In the genomic region with DNA sequence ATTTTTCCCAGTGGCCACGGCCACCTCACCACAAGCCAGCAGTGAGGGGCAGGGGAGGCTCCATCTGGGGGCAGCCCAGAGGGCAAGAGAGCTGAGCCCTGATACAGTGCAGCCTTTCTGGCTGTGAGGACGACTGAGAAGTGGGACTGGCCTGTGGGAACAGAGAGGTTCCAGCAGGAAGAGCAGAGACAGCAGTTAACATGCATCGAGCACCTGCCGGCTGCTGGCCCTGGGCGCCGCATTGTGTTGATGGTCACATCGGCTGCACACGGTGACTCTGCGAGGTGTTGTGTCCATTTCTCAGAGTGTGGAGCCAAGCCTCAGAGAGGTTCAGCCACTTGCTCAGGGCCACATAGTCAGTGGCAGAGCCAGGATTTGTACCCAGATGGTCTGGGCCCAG, we compare ENCODE assay signal across 14 cellular contexts. TPM values are rescaled to one million over a fixed set of nuclear protein-coding genes. Genes with fewer than 3 reads are reported as not detected.
A peak's percentile ranks its signal among the peaks of the same experiment; 100 is the strongest.
DNase-seq lines count a peak whose midpoint lies in the region; ATAC-seq and TF ChIP-seq lines count a peak whose summit lies in the region.
"Had no signal": no experiment of that assay in that cellular context is flagged by ENCODE, and none has a peak within 500 bp of the region (broad histone marks: within the 10 kb centered on the region; RNA-seq: fewer than 3 reads in every experiment).

No MANE protein-coding gene starts in this region.

- TF ChIP-seq CTCF in natural killer cell (IDR thresholded peaks at IDR 0.05) (no peak), osteocyte (IDR thresholded peaks at IDR 0.05) (no peak), thyroid gland (IDR thresholded peaks at IDR 0.05) (no peak)

- intact Hi-C loops in natural killer cell (cut with micrococcal nuclease) (no loop called here), thyroid gland (cut with DNase I) (loop anchor here (10.0 kb wide), 2 partner anchors 91 to 201 kb away; partner anchors contain the start of gene COX4I2)

- H3K27ac ChIP-seq in BLaER1: peak overlapping the region; percentile 70; the same call in 1 of the 2 replicates
- no peak overlapping the region for H3K27ac ChIP-seq in thyroid gland
- H3K27ac ChIP-seq: skin epidermis had no signal

- H3K4me1 Mint-ChIP-seq in natural killer cell (peaks cover 23 to 28% of the 10 kb centered on the region in 2 donors), osteocyte (ENCODE audit: unreplicated experiment) (peaks cover 5% of the 10 kb centered on the region)
- H3K4me1 Mint-ChIP-seq in T-helper 2 cell treated with Interferon-gamma antibody and Interleukin-4, amounts not matched to agents 5 μg/mL and 100 μg/mL, for 36 hours (ENCODE audit: low read depth): peaks cover 15% of the 10 kb centered on the region

- H3K4me3 Mint-ChIP-seq in natural killer cell: peak overlapping the region; percentile 47
- H3K4me3 Mint-ChIP-seq in osteocyte (ENCODE audit: unreplicated experiment): no peak overlapping the region
- H3K4me3 Mint-ChIP-seq in T-helper 2 cell treated with Interferon-gamma antibody and Interleukin-4, amounts not matched to agents 5 μg/mL and 100 μg/mL, for 36 hours: no peak overlapping the region
- H3K4me3 Mint-ChIP-seq: stimulated activated naive CD8-positive, alpha-beta T cell treated with anti-CD3 and anti-CD28 coated beads, Interleukin-15, Interleukin-2, amounts not matched to agents 100 ng/mL and 50 ng/mL, for 24 hours had no signal

- no peak for TF ChIP-seq POLR2A in thyroid gland (IDR thresholded peaks at IDR 0.05)

- peak overlapping the region; percentile 69 for H3K4me2 ChIP-seq in BLaER1

- ATAC-seq in HG02759 (IDR thresholded peaks at IDR 0.05; ENCODE audit: unreplicated experiment) (peak; percentile 18), natural killer cell (no peak)

- peak overlapping the region; percentile 0; the same call in 1 of the 2 replicates for H3K9ac ChIP-seq in BLaER1

- DNase-seq in SHP77 treated with DMSO at 0.1 percent for 48 hours (lab: John Stamatoyannopoulos, UW) (peak; percentile 52), natural killer cell (no peak), osteocyte (ENCODE audit: extremely low spot score, unreplicated experiment) (no peak), thyroid gland (no peak), mesenteric fat pad (ENCODE audit: low spot score) (no peak)
- no peak for DNase-seq in T-helper 2 cell treated with Interferon-gamma antibody and Interleukin-4, amounts not matched to agents 5 μg/mL and 100 μg/mL, for 36 hours (ENCODE audit: low spot score)
- DNase-seq: effector CD4-positive, alpha-beta T cell; NCI-H1436; NCI-H2227 treated with DMSO at 0.1 percent for 48 hours had no signal

- H3K9me3 ChIP-seq in BLaER1 (no peaks in the 10 kb centered on the region), thyroid gland (no peaks in the 10 kb centered on the region)
- H3K9me3 ChIP-seq: breast epithelium had no signal

- H3K27me3 ChIP-seq in BLaER1 (no peaks in the 10 kb centered on the region), thyroid gland (no peaks in the 10 kb centered on the region)
- H3K27me3 ChIP-seq: breast epithelium had no signal

- H3K4me3 ChIP-seq in BLaER1 (no peak overlapping the region), thyroid gland (replicated peaks in 1 of 3) (no peak overlapping the region)
- H3K4me3 ChIP-seq: breast epithelium, skin epidermis had no signal

- no peaks in the 10 kb centered on the region for H3K9me3 Mint-ChIP-seq in natural killer cell
- H3K9me3 Mint-ChIP-seq in osteocyte (ENCODE audit: unreplicated experiment): no peaks in the 10 kb centered on the region
- H3K9me3 Mint-ChIP-seq in T-helper 2 cell treated with Interferon-gamma antibody and Interleukin-4, amounts not matched to agents 5 μg/mL and 100 μg/mL, for 36 hours: no peaks in the 10 kb centered on the region
- H3K9me3 Mint-ChIP-seq: stimulated activated naive CD8-positive, alpha-beta T cell treated with anti-CD3 and anti-CD28 coated beads, Interleukin-15, Interleukin-2, amounts not matched to agents 100 ng/mL and 50 ng/mL, for 24 hours had no signal

- no peaks in the 10 kb centered on the region for H3K36me3 Mint-ChIP-seq in natural killer cell
- no peaks in the 10 kb centered on the region for H3K36me3 Mint-ChIP-seq in osteocyte (ENCODE audit: unreplicated experiment)
- H3K36me3 Mint-ChIP-seq in T-helper 2 cell treated with Interferon-gamma antibody and Interleukin-4, amounts not matched to agents 5 μg/mL and 100 μg/mL, for 36 hours (ENCODE audit: low read depth): no peaks in the 10 kb centered on the region

- H3K36me3 ChIP-seq in BLaER1 (no peaks in the 10 kb centered on the region), thyroid gland (no peaks in the 10 kb centered on the region)
- H3K36me3 ChIP-seq: breast epithelium had no signal

- peaks cover 65% of the 10 kb centered on the region for H3K4me1 ChIP-seq in BLaER1
- peaks cover 0 to 32% of the 10 kb centered on the region in 2 donors for H3K4me1 ChIP-seq in thyroid gland

- peaks cover 24% of the 10 kb centered on the region; the same call in 1 of the 2 replicates for H4K20me1 ChIP-seq in BLaER1

- H3K27me3 Mint-ChIP-seq in natural killer cell (ENCODE audit: low read depth in 2 of 2) (peaks cover 0 to 5% of the 10 kb centered on the region in 2 donors), osteocyte (ENCODE audit: unreplicated experiment) (no peaks in the 10 kb centered on the region)
- H3K27me3 Mint-ChIP-seq in T-helper 2 cell treated with Interferon-gamma antibody and Interleukin-4, amounts not matched to agents 5 μg/mL and 100 μg/mL, for 36 hours (ENCODE audit: low read depth): no peaks in the 10 kb centered on the region
- H3K27me3 Mint-ChIP-seq: stimulated activated naive CD8-positive, alpha-beta T cell treated with anti-CD3 and anti-CD28 coated beads, Interleukin-15, Interleukin-2, amounts not matched to agents 100 ng/mL and 50 ng/mL, for 24 hours had no signal

- WGBS in thyroid gland, 2 donors: 68 to 88% methylated on average over 4 to 6 of the region's 9 CpGs

- H3K27ac Mint-ChIP-seq in natural killer cell: peak overlapping the region in 1 of 2 donors; percentile 63
- H3K27ac Mint-ChIP-seq in osteocyte (ENCODE audit: unreplicated experiment): no peak overlapping the region
- no peak overlapping the region for H3K27ac Mint-ChIP-seq in T-helper 2 cell treated with Interferon-gamma antibody and Interleukin-4, amounts not matched to agents 5 μg/mL and 100 μg/mL, for 36 hours
- H3K27ac Mint-ChIP-seq: stimulated activated naive CD8-positive, alpha-beta T cell treated with anti-CD3 and anti-CD28 coated beads, Interleukin-15, Interleukin-2, amounts not matched to agents 100 ng/mL and 50 ng/mL, for 24 hours had no signal

RNA-seq across cellular contexts. Expression of gene FOXS1, which starts 9.8 kb away (rescaled TPM):
- total RNA-seq in natural killer cell (not detected), osteocyte (11.8 and 13.6 TPM in 2 replicates), thyroid gland (1 to 10 TPM in 1 of 4 donors, under 1 TPM in 1, not detected in 2; 0.44 to 1.0 TPM), mesenteric fat pad (not detected)

RNA-seq across cellular contexts. Expression of gene MYLK2, which starts 16.4 kb away (rescaled TPM):
- under 1 TPM in 1 of 3 donors, not detected in 2; 0.12 TPM for total RNA-seq in natural killer cell
- 0.10 and 0.27 TPM in 2 replicates for total RNA-seq in osteocyte
- total RNA-seq in thyroid gland: under 1 TPM in 2 of 4 donors, not detected in 2; 0.22 to 0.83 TPM
- total RNA-seq in mesenteric fat pad: not detected
- total RNA-seq: breast epithelium had no signal

RNA-seq across cellular contexts. Expression of gene DUSP15, which starts 34.8 kb away (rescaled TPM):
- total RNA-seq in natural killer cell: not detected
- total RNA-seq in osteocyte: 2.1 and 3.2 TPM in 2 replicates
- 1 to 10 TPM; 5.4 to 9.1 (median 7.0) TPM for total RNA-seq in thyroid gland
- total RNA-seq in mesenteric fat pad: 0.77 TPM

RNA-seq across cellular contexts. Expression of gene TTLL9, which starts 34.9 kb away (rescaled TPM):
- total RNA-seq in natural killer cell: not detected
- total RNA-seq in osteocyte: 0.18 and 0.24 TPM in 2 replicates
- 1 to 10 TPM in 3 of 4 donors, under 1 TPM in 1; 0.40 to 1.5 (median 1.2) TPM for total RNA-seq in thyroid gland
- total RNA-seq in mesenteric fat pad: 0.13 TPM
